Comparison of ENCODE assay signal across 30 cellular contexts in the genomic region with DNA sequence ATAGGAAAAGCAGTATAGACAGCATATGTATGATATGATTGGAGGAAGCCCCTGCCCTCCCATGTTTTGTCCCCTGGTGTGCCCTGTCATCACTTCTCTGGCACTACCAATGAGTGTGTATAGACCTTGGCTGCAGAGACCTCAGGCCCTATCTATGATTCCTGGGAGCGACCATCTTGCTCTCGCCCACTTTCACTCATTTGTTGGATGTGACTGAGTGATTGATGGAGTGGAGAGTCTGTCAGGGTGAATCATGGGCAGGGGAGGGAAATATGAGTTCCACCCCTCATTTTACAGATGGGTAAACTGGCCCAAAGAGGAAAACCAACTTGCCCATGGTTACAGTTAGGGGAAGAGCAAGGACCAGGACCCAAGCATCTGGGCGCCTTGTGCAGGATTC.
"Had no signal": no experiment of that assay in that cellular context is flagged by ENCODE, and none has a peak within 500 bp of the region (broad histone marks: within the 10 kb centered on the region; RNA-seq: fewer than 3 reads in every experiment).

No MANE protein-coding gene starts in this region.

- H3K27ac Mint-ChIP-seq: naive thymus-derived CD8-positive, alpha-beta T cell; natural killer cell treated with Interleukin-12 subunit alpha and Interleukin-12 subunit beta and Interleukin-15 and Interleukin-18, amount 100 ng/mL, for 72 hours; nephron progenitor cell; progenitor cell of endocrine pancreas; stimulated activated effector memory CD8-positive, alpha-beta T cell treated with anti-CD3 and anti-CD28 coated beads, Interleukin-12 subunit alpha, Interleukin-12 subunit beta, amount 100 ng/mL, for 72 hours; stimulated activated naive B cell treated with anti-CD40 and anti-IgM and Interleukin-4, amounts not matched to agents 10 μg/mL and 1 μg/mL and 100 μg/mL, for 72 hours; stimulated activated naive CD8-positive, alpha-beta T cell treated with anti-CD3 and anti-CD28 coated beads, Interleukin-15, Interleukin-2, amounts not matched to agents 100 ng/mL and 50 ng/mL, for 24 hours had no signal

- H3K9me3 ChIP-seq: neutrophil, ovary, psoas muscle, right lobe of liver, sigmoid colon, stomach, thoracic aorta, thyroid gland, tibial nerve, upper lobe of left lung, uterus had no signal

- H3K9ac ChIP-seq: parathyroid adenoma had no signal

- H2AFZ ChIP-seq: parathyroid adenoma had no signal

- H3K27ac ChIP-seq: neutrophil, ovary, parathyroid adenoma, psoas muscle, right lobe of liver, sigmoid colon, stomach, thoracic aorta, thyroid gland, tibial nerve, upper lobe of left lung, uterus had no signal

- H3K4me3 Mint-ChIP-seq: naive thymus-derived CD8-positive, alpha-beta T cell; natural killer cell treated with Interleukin-12 subunit alpha and Interleukin-12 subunit beta and Interleukin-15 and Interleukin-18, amount 100 ng/mL, for 72 hours; nephron progenitor cell; neural crest cell; stimulated activated effector memory CD8-positive, alpha-beta T cell treated with anti-CD3 and anti-CD28 coated beads, Interleukin-12 subunit alpha, Interleukin-12 subunit beta, amount 100 ng/mL, for 72 hours; stimulated activated naive B cell treated with anti-CD40 and anti-IgM and Interleukin-4, amounts not matched to agents 10 μg/mL and 1 μg/mL and 100 μg/mL, for 72 hours; stimulated activated naive CD8-positive, alpha-beta T cell treated with anti-CD3 and anti-CD28 coated beads, Interleukin-15, Interleukin-2, amounts not matched to agents 100 ng/mL and 50 ng/mL, for 24 hours had no signal

- H3K4me3 ChIP-seq: ovary, psoas muscle, right lobe of liver, sigmoid colon, stomach, thoracic aorta, thyroid gland, tibial nerve, upper lobe of left lung, uterus had no signal

- DNase-seq: naive thymus-derived CD8-positive, alpha-beta T cell; nephron progenitor cell; nucleus accumbens; ovary; posterior cingulate gyrus; psoas muscle; right cardiac atrium; right lobe of liver; sigmoid colon; small intestine; stimulated activated CD4-positive, alpha-beta T cell treated with anti-CD3 and anti-CD28 coated beads, Interleukin-15, amount 100 ng/mL, for 24 hours; stimulated activated CD4-positive, alpha-beta T cell treated with anti-CD3 and anti-CD28 coated beads, Interleukin-2, amount 100 ng/mL, for 24 hours; stimulated activated CD4-positive, alpha-beta T cell treated with anti-CD3 and anti-CD28 coated beads, Interleukin-2, amount 100 ng/mL, for 48 hours; stimulated activated CD4-positive, alpha-beta T cell treated with anti-CD3 and anti-CD28 coated beads, Interleukin-4, amount 100 ng/mL, for 24 hours; stimulated activated naive B cell treated with anti-CD40 and anti-IgM and Interleukin-4, amounts not matched to agents 10 μg/mL and 1 μg/mL and 100 μg/mL, for 72 hours; stimulated activated naive CD4-positive, alpha-beta T cell treated with Interleukin-2 at 50 U/mL for 16 hours; stomach; thyroid gland; trophoblast cell; upper lobe of left lung; uterus had no signal

- H3K27me3 ChIP-seq: ovary, right lobe of liver, sigmoid colon, stomach, thyroid gland, tibial nerve, upper lobe of left lung, uterus had no signal

- H3K36me3 ChIP-seq: neutrophil, ovary, right lobe of liver, sigmoid colon, stomach, thoracic aorta, thyroid gland, tibial nerve, upper lobe of left lung, uterus had no signal

- H3K36me3 Mint-ChIP-seq: naive thymus-derived CD8-positive, alpha-beta T cell; natural killer cell treated with Interleukin-12 subunit alpha and Interleukin-12 subunit beta and Interleukin-15 and Interleukin-18, amount 100 ng/mL, for 72 hours; stimulated activated effector memory CD8-positive, alpha-beta T cell treated with anti-CD3 and anti-CD28 coated beads, Interleukin-12 subunit alpha, Interleukin-12 subunit beta, amount 100 ng/mL, for 72 hours; stimulated activated naive B cell treated with anti-CD40 and anti-IgM and Interleukin-4, amounts not matched to agents 10 μg/mL and 1 μg/mL and 100 μg/mL, for 72 hours had no signal

- ATAC-seq: naive thymus-derived CD8-positive, alpha-beta T cell; natural killer cell treated with Interleukin-12 subunit alpha and Interleukin-12 subunit beta and Interleukin-15 and Interleukin-18, amount 100 ng/mL, for 72 hours; psoas muscle; right cardiac atrium; right lobe of liver; stimulated activated effector memory CD8-positive, alpha-beta T cell treated with anti-CD3 and anti-CD28 coated beads, Interleukin-12 subunit alpha, Interleukin-12 subunit beta, amount 100 ng/mL, for 72 hours; stimulated activated naive B cell treated with anti-CD40 and anti-IgM and Interleukin-4, amounts not matched to agents 10 μg/mL and 1 μg/mL and 100 μg/mL, for 72 hours had no signal

- H3K4me1 ChIP-seq: parathyroid adenoma, psoas muscle, right lobe of liver, sigmoid colon, stomach, thyroid gland, tibial nerve, upper lobe of left lung, uterus had no signal

- H3K27me3 Mint-ChIP-seq: stimulated activated naive CD8-positive, alpha-beta T cell treated with anti-CD3 and anti-CD28 coated beads, Interleukin-15, Interleukin-2, amounts not matched to agents 100 ng/mL and 50 ng/mL, for 24 hours had no signal

- FAIRE-seq: small intestine had no signal

- H3K9me3 Mint-ChIP-seq: naive thymus-derived CD8-positive, alpha-beta T cell; natural killer cell treated with Interleukin-12 subunit alpha and Interleukin-12 subunit beta and Interleukin-15 and Interleukin-18, amount 100 ng/mL, for 72 hours; nephron progenitor cell; neural crest cell; stimulated activated effector memory CD8-positive, alpha-beta T cell treated with anti-CD3 and anti-CD28 coated beads, Interleukin-12 subunit alpha, Interleukin-12 subunit beta, amount 100 ng/mL, for 72 hours; stimulated activated naive B cell treated with anti-CD40 and anti-IgM and Interleukin-4, amounts not matched to agents 10 μg/mL and 1 μg/mL and 100 μg/mL, for 72 hours; stimulated activated naive CD8-positive, alpha-beta T cell treated with anti-CD3 and anti-CD28 coated beads, Interleukin-15, Interleukin-2, amounts not matched to agents 100 ng/mL and 50 ng/mL, for 24 hours had no signal
